ENCODE assay signal across 8 cellular contexts in the genomic region with DNA sequence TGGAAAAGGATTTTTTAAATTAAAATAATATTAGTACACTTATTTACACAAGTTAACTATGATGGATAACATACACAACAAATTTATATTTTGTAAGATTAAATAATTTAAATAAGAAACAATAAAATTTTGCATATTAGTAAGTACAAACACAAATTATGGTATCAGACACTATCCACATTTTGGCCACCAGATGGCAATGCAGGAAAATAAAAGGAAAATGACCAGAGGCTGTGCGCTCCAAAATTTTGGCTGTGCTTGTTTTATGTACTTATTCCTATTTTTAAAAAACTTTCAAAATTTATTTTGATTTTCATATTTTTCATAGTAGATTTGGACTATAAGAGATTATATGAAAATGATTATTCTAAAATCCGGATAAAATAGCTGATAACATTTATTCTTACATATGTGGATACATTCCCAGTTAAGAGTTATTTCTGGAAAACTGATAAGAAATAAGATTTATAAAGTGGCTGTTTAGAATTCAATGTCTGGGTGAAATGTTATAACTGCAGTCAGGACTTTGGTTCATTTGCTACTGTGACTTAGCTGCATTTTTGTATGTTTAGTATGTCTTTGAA.
A peak's percentile ranks its signal among the peaks of the same experiment; 100 is the strongest.
DNase-seq lines count a peak whose midpoint lies in the region; ATAC-seq, FAIRE-seq and TF ChIP-seq lines count a peak whose summit lies in the region.

No MANE protein-coding gene starts in this region.

- no peak for TF ChIP-seq POLR2A in A549 (IDR thresholded peaks at IDR 0.05; ENCODE audit: low read length)
- TF ChIP-seq POLR2A in body of pancreas (IDR thresholded peaks at IDR 0.05), result no peak

- peak overlapping the region in 1 of 2 experiments; percentile 24; a peak in 4 of 6 replicates for H3K27ac ChIP-seq in A549
- H3K27ac ChIP-seq in body of pancreas, result no peak overlapping the region
- no peak overlapping the region for H3K27ac ChIP-seq in left lung

- H3K27me3 ChIP-seq in body of pancreas (no peaks in the 10 kb centered on the region), left lung (no peaks in the 10 kb centered on the region)

- no peaks in the 10 kb centered on the region for H3K9me3 ChIP-seq in A549
- H3K9me3 ChIP-seq in body of pancreas, result no peaks in the 10 kb centered on the region
- H3K9me3 ChIP-seq in left lung, result no peaks in the 10 kb centered on the region

- CTCF ChIA-PET in A549 (lab: Yijun Ruan, JAX), result interaction anchor here (0.7 to 4.7 kb wide), 14 partner anchors 10 to 696 kb away, joined by 3 to 31 read pairs (median 3); no protein-coding TSS in a partner anchor

- TF ChIP-seq CTCF in A549 (IDR thresholded peaks at IDR 0.05) (peak; percentile 94), GM13977 (IDR thresholded peaks at IDR 0.05; ENCODE audit: extremely low read depth, insufficient read depth, missing control alignments) (peak; percentile 64), body of pancreas (IDR thresholded peaks at IDR 0.05) (peak; percentile 13 to 71 (median 68)), left lung (IDR thresholded peaks at IDR 0.05) (peak; percentile 41 to 56)

- ATAC-seq in A549 (peak in 1 of 2 experiments; percentile 22; a peak in 1 of 6 replicates), HG03378 (IDR thresholded peaks at IDR 0.05; ENCODE audit: unreplicated experiment) (peak; percentile 89), body of pancreas (peak; percentile 67), left lung (peak; percentile 68), HG03457 (IDR thresholded peaks at IDR 0.05; ENCODE audit: unreplicated experiment) (no peak)

- intact Hi-C loops in body of pancreas (cut with DNase I), result loop anchor here (10.0 kb wide), 1 partner anchor 680 kb away; no protein-coding TSS in a partner anchor
- intact Hi-C loops in left lung (cut with DNase I), result loop anchor here in 1 of 2 donors (10.0 kb wide), 1 partner anchor 680 kb away; no protein-coding TSS in a partner anchor

- TF ChIP-seq RAD21 in A549 (conservative IDR thresholded peaks at IDR 0.05 in 1 of 2, IDR thresholded peaks at IDR 0.05 in 1 of 2), result peak; percentile 92 to 98

- H3K4me3 ChIP-seq in A549 (no peak overlapping the region), body of pancreas (no peak overlapping the region), left lung (no peak overlapping the region)

- POLR2A ChIA-PET in A549 (lab: Yijun Ruan, JAX), result no interaction called here

- peaks cover 29% of the 10 kb centered on the region for H3K4me1 ChIP-seq in A549
- H3K4me1 ChIP-seq in body of pancreas, result no peaks in the 10 kb centered on the region
- H3K4me1 ChIP-seq in left lung, result no peaks in the 10 kb centered on the region

- DNase-seq in A549 (ENCODE audit: low read depth in 1 of 2, low spot score in 1 of 2), result peak in 1 of 2 experiments; percentile 66
- DNase-seq in GM13977 (ENCODE audit: low spot score), result peak; percentile 10
- peak; percentile 23 for DNase-seq in NCI-H446 treated with DMSO at 0.1 percent for 48 hours (lab: John Stamatoyannopoulos, UW)
- peak; percentile 33 to 49 (median 48) for DNase-seq in body of pancreas
- DNase-seq in left lung, result no peak
- no peak for DNase-seq in T-helper 9 cell

- no peaks in the 10 kb centered on the region for H3K36me3 ChIP-seq in body of pancreas (replicated peaks in 1 of 2; ENCODE audit: insufficient read depth in 1 of 2, low read depth in 2 of 2)
- H3K36me3 ChIP-seq in left lung, result no peaks in the 10 kb centered on the region

- FAIRE-seq in A549 (lab: Jason Lieb, UNC), result peak; percentile 72

- in situ Hi-C loops in GM13977 (cut with MboI; ENCODE audit: low pct_unique_long_range_greater_than_20kb, low sequenced_read_pairs, unreplicated experiment), result no loop called here

- peak overlapping the region; percentile 27; the same call in 2 of the 3 replicates for H3K4me2 ChIP-seq in A549

- no peak for TF ChIP-seq EP300 in A549 (IDR thresholded peaks at IDR 0.05)

- WGBS in A549 (ENCODE audit: missing lambda C conversion rate), result 2% methylated on average over 2 of the region's 2 CpGs
- 2 to 3% methylated on average over 2 of the region's 2 CpGs for WGBS in body of pancreas, 2 donors

TF ChIP-seq in A549, 52 proteins besides CTCF, POLR2A, EP300 and RAD21:
- no peak for TF ChIP-seq HDAC2 (IDR thresholded peaks at IDR 0.05)
- no peak for TF ChIP-seq ESRRA (IDR thresholded peaks at IDR 0.05; ENCODE audit: borderline replicate concordance, low read length)
- TF ChIP-seq SMC3 (IDR thresholded peaks at IDR 0.05), result peak; percentile 96

Comparison
In these comparisons a context has a peak if more than half of its experiments do, and no peak if none do; other contexts are left out.
1. DNase-seq: peak in GM13977 (single experiment), NCI-H446 treated with DMSO at 0.1 percent for 48 hours (single experiment) and body of pancreas (4 of 4); none in left lung (0 of 2) and T-helper 9 cell (single experiment).
2. Peak in every context shown above with its lines, with median percentiles within 50 percentile points of each other: CTCF ChIP-seq.